ENCODE assay signal across 8 cellular contexts in the genomic region with DNA sequence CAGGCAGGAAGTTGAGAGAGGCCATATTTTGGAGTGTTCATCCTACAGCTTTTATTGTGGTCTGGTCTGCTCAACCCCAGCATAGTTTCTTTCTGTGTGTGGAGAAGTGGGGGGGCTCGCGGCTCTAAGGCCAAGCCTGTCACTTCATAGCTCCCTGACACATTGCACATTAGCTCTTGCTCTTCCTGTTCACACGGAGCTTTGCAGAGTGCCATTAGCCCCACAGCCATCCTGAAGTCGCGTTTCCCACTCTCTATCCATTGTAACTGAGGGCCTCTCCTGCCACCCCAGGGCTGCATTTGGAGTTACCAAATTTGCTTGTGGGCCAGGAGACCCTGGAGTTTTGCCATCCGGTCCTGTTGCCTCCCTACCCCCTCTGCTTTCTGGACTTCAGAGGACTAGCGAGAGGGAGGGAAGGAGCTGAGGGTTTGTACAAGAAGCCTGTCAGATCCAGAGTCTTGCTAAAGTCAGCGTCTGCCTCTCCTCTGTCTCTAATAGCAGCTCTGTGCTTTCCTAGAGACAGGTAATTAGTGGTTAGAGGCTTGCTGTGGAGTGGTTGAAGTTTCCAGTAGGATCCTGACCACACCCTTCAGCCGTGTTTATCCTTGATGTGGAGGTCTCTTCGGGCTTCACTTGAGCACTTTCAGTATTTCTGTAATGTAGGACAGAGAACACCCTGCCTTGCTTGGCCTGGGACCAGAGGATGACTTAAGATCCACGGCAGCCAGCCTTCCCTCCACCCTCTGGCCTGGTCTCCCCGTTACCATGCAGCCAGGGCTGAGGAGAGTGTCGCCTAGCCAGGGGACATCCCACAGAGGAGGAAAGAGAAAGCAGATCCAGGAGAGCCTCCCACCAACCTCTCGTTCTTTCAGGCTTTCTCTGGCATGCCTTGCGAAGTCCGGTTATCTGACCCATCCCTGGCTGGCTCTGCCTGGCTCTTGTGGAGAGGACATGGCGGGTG. TPM values are rescaled to one million over a fixed set of nuclear protein-coding genes. Genes with fewer than 3 reads are reported as not detected.
A peak's percentile ranks its signal among the peaks of the same experiment; 100 is the strongest.
DNase-seq lines count a peak whose midpoint lies in the region; ATAC-seq, FAIRE-seq and TF ChIP-seq lines count a peak whose summit lies in the region.

No MANE protein-coding gene starts in this region.

- H3K4me3 Mint-ChIP-seq in CD4-positive, alpha-beta memory T cell = peak overlapping the region in 7 of 8 donors; percentile 59 to 83 (median 70)
- H3K4me3 Mint-ChIP-seq in IgD-negative memory B cell = peak overlapping the region in 1 of 4 donors; percentile 37
- H3K4me3 Mint-ChIP-seq in endothelial cell (ENCODE audit: unreplicated experiment) = no peak overlapping the region

- POLR2A ChIA-PET in CD4-positive, alpha-beta memory T cell (lab: Charles Lee; ENCODE audit: partially characterized antibody) = interaction anchor here (1.0 to 2.8 kb wide), 3 partner anchors 14 to 49 kb away, joined by 3 to 18 read pairs (median 5); a partner anchor contains a TSS

- FAIRE-seq in small intestine (lab: Jason Lieb, UNC) = no peak

- H3K4me1 Mint-ChIP-seq in CD4-positive, alpha-beta memory T cell = peaks cover 27 to 46% (median 38%) of the 10 kb centered on the region in 4 donors
- peaks cover 5 to 16% (median 12%) of the 10 kb centered on the region in 3 donors for H3K4me1 Mint-ChIP-seq in IgD-negative memory B cell
- H3K4me1 Mint-ChIP-seq in endothelial cell (ENCODE audit: unreplicated experiment) = peaks cover 16% of the 10 kb centered on the region

- TF ChIP-seq CTCF in right atrium auricular region (IDR thresholded peaks at IDR 0.05) (no peak), endothelial cell (IDR thresholded peaks at IDR 0.05; ENCODE audit: unreplicated experiment) (no peak)

- CTCF ChIA-PET in CD4-positive, alpha-beta memory T cell (lab: Charles Lee; ENCODE audit: partially characterized antibody) = interaction anchor here (0.8 to 1.8 kb wide), 5 partner anchors 8 to 167 kb away, joined by 3 to 13 read pairs (median 4); no protein-coding TSS in a partner anchor

- 46 to 79% (median 68%) methylated on average over 15 to 17 of the region's 17 CpGs for WGBS in small intestine, 3 donors

- peak; percentile 34 for ATAC-seq in GM19452 (IDR thresholded peaks at IDR 0.05; ENCODE audit: unreplicated experiment)
- ATAC-seq in activated naive CD4-positive, alpha-beta T cell treated with anti-CD3 and anti-CD28 coated beads, Interleukin-2, amount 50 U/mL, for 72 hours = peak; percentile 77 to 81

- peaks cover 37 to 43% of the 10 kb centered on the region in 2 donors for H3K36me3 Mint-ChIP-seq in CD4-positive, alpha-beta memory T cell
- H3K36me3 Mint-ChIP-seq in IgD-negative memory B cell (peaks cover 21% of the 10 kb centered on the region), endothelial cell (ENCODE audit: low read depth, unreplicated experiment) (peaks cover 7% of the 10 kb centered on the region)
- H3K36me3 Mint-ChIP-seq in activated naive CD4-positive, alpha-beta T cell treated with anti-CD3 and anti-CD28 coated beads, Interleukin-2, amount 50 U/mL, for 72 hours = peaks cover 18 to 30% of the 10 kb centered on the region in 2 donors

- H3K9me3 ChIP-seq in CD4-positive, alpha-beta memory T cell (ENCODE audit: control insufficient read depth in 1 of 2, low read length in 2 of 2) = no peaks in the 10 kb centered on the region
- H3K9me3 ChIP-seq in right atrium auricular region = no peaks in the 10 kb centered on the region
- H3K9me3 ChIP-seq in small intestine (ENCODE audit: control insufficient read depth, low read depth) = no peaks in the 10 kb centered on the region

- DNase-seq in CD4-positive, alpha-beta memory T cell = peak in 1 of 5 donors; percentile 19
- peak in 1 of 2 donors; percentile 15 for DNase-seq in activated naive CD4-positive, alpha-beta T cell treated with anti-CD3 and anti-CD28 coated beads, Interleukin-2, amount 50 U/mL, for 72 hours (ENCODE audit: low spot score in 2 of 2)
- DNase-seq in right atrium auricular region (ENCODE audit: low spot score) (peak; percentile 93), small intestine (no peak), endothelial cell (ENCODE audit: low spot score) (no peak), mesenteric fat pad (ENCODE audit: low spot score) (no peak)

- peak overlapping the region in 1 of 2 donors; percentile 31 for H3K4me3 ChIP-seq in CD4-positive, alpha-beta memory T cell (ENCODE audit: low read length in 2 of 2)
- peak overlapping the region in 1 of 2 donors; percentile 15 for H3K4me3 ChIP-seq in right atrium auricular region
- no peak overlapping the region for H3K4me3 ChIP-seq in small intestine (ENCODE audit: low read depth in 1 of 2, low read length in 2 of 2)

- intact Hi-C loops in CD4-positive, alpha-beta memory T cell (cut with micrococcal nuclease) = no loop called here

- no peaks in the 10 kb centered on the region for H3K27me3 Mint-ChIP-seq in CD4-positive, alpha-beta memory T cell
- H3K27me3 Mint-ChIP-seq in IgD-negative memory B cell = no peaks in the 10 kb centered on the region
- H3K27me3 Mint-ChIP-seq in endothelial cell (ENCODE audit: unreplicated experiment) = no peaks in the 10 kb centered on the region

- peaks cover 0 to 8% (median 0%) of the 10 kb centered on the region in 8 donors for H3K9me3 Mint-ChIP-seq in CD4-positive, alpha-beta memory T cell
- no peaks in the 10 kb centered on the region for H3K9me3 Mint-ChIP-seq in IgD-negative memory B cell
- H3K9me3 Mint-ChIP-seq in activated naive CD4-positive, alpha-beta T cell treated with anti-CD3 and anti-CD28 coated beads, Interleukin-2, amount 50 U/mL, for 72 hours = peaks cover 0 to 3% of the 10 kb centered on the region in 2 donors
- H3K9me3 Mint-ChIP-seq in endothelial cell (ENCODE audit: unreplicated experiment) = no peaks in the 10 kb centered on the region

- H3K27me3 ChIP-seq in CD4-positive, alpha-beta memory T cell (ENCODE audit: insufficient read depth, low read length) = no peaks in the 10 kb centered on the region
- no peaks in the 10 kb centered on the region for H3K27me3 ChIP-seq in right atrium auricular region
- no peaks in the 10 kb centered on the region for H3K27me3 ChIP-seq in small intestine (ENCODE audit: control insufficient read depth in 2 of 2, insufficient read depth in 2 of 2, low read length in 2 of 2)

- peaks cover 26% of the 10 kb centered on the region for H3K4me1 ChIP-seq in CD4-positive, alpha-beta memory T cell (ENCODE audit: insufficient read depth, low read length)
- H3K4me1 ChIP-seq in right atrium auricular region = peaks cover 0 to 41% of the 10 kb centered on the region in 2 donors
- H3K4me1 ChIP-seq in small intestine (ENCODE audit: control insufficient read depth in 2 of 2, insufficient read depth in 1 of 2, low read depth in 1 of 2, low read length in 1 of 2) = peaks cover 0 to 7% of the 10 kb centered on the region in 2 donors

- H3K36me3 ChIP-seq in CD4-positive, alpha-beta memory T cell (ENCODE audit: insufficient read depth, low read length) = no peaks in the 10 kb centered on the region
- H3K36me3 ChIP-seq in right atrium auricular region (no peaks in the 10 kb centered on the region), small intestine (ENCODE audit: control insufficient read depth in 2 of 2, insufficient read depth in 2 of 2, low read length in 2 of 2) (no peaks in the 10 kb centered on the region)

- peak overlapping the region; percentile 48 to 90 (median 83) for H3K27ac Mint-ChIP-seq in CD4-positive, alpha-beta memory T cell
- peak overlapping the region in 2 of 3 donors; percentile 71 to 85 for H3K27ac Mint-ChIP-seq in IgD-negative memory B cell
- H3K27ac Mint-ChIP-seq in activated naive CD4-positive, alpha-beta T cell treated with anti-CD3 and anti-CD28 coated beads, Interleukin-2, amount 50 U/mL, for 72 hours = peak overlapping the region; percentile 77 to 95
- no peak overlapping the region for H3K27ac Mint-ChIP-seq in endothelial cell (ENCODE audit: unreplicated experiment)

- H3K27ac ChIP-seq in CD4-positive, alpha-beta memory T cell (ENCODE audit: low read depth, low read length) = peak overlapping the region; percentile 30
- peak overlapping the region; percentile 77 to 88 for H3K27ac ChIP-seq in right atrium auricular region
- H3K27ac ChIP-seq in small intestine (ENCODE audit: low read depth in 1 of 2, low read length in 1 of 2) = peak overlapping the region; percentile 20 to 86

RNA-seq across cellular contexts. Expression of a gene that starts 14.1 kb away (rescaled TPM):
- 10 to 100 TPM; 20.2 to 21.2 TPM for total RNA-seq in CD4-positive, alpha-beta memory T cell
- polyA plus RNA-seq in CD4-positive, alpha-beta memory T cell = 10 to 100 TPM; 40.3 to 48.0 TPM
- polyA plus RNA-seq in IgD-negative memory B cell (76.9 TPM), small intestine (10 to 100 TPM; 13.6 to 23.3 (median 19.2) TPM)
- total RNA-seq in activated naive CD4-positive, alpha-beta T cell treated with anti-CD3 and anti-CD28 coated beads, Interleukin-2, amount 50 U/mL, for 72 hours = 10 to 100 TPM; 28.1 to 40.2 TPM
- total RNA-seq in right atrium auricular region (10 to 100 TPM; 12.1 to 14.1 TPM), endothelial cell (ENCODE audit: unreplicated experiment) (11.3 TPM), mesenteric fat pad (10.8 TPM)

RNA-seq across cellular contexts. Expression of a gene that starts 35.1 kb away (rescaled TPM):
- 10 to 100 TPM; 25.4 to 27.4 TPM for total RNA-seq in CD4-positive, alpha-beta memory T cell
- polyA plus RNA-seq in CD4-positive, alpha-beta memory T cell = 10 to 100 TPM in 1 of 2 donors, 1 to 10 TPM in 1; 5.9 to 12.8 TPM
- polyA plus RNA-seq in IgD-negative memory B cell = 13.0 TPM
- total RNA-seq in activated naive CD4-positive, alpha-beta T cell treated with anti-CD3 and anti-CD28 coated beads, Interleukin-2, amount 50 U/mL, for 72 hours = 1 to 10 TPM; 2.8 to 7.4 TPM
- 1 to 10 TPM; 6.3 to 7.4 TPM for total RNA-seq in right atrium auricular region
- 10 to 100 TPM in 1 of 3 donors, 1 to 10 TPM in 2; 6.2 to 12.1 (median 8.6) TPM for polyA plus RNA-seq in small intestine
- 12.4 TPM for total RNA-seq in endothelial cell (ENCODE audit: unreplicated experiment)
- total RNA-seq in mesenteric fat pad = 12.5 TPM

RNA-seq across cellular contexts. Expression of a gene that starts 37.5 kb away (rescaled TPM):
- total RNA-seq in CD4-positive, alpha-beta memory T cell = 1 to 10 TPM; 2.6 TPM
- 1 to 10 TPM; 4.6 to 5.9 TPM for polyA plus RNA-seq in CD4-positive, alpha-beta memory T cell
- polyA plus RNA-seq in IgD-negative memory B cell (3.6 TPM), small intestine (10 to 100 TPM in 1 of 3 donors, 1 to 10 TPM in 2; 1.6 to 11.6 (median 2.2) TPM)
- total RNA-seq in activated naive CD4-positive, alpha-beta T cell treated with anti-CD3 and anti-CD28 coated beads, Interleukin-2, amount 50 U/mL, for 72 hours = 10 to 100 TPM in 1 of 2 donors, 1 to 10 TPM in 1; 7.2 to 10.5 TPM
- total RNA-seq in right atrium auricular region (100 to 1,000 TPM in 1 of 2 donors, 10 to 100 TPM in 1; 67.5 to 103 TPM), endothelial cell (ENCODE audit: unreplicated experiment) (25.9 TPM), mesenteric fat pad (65.2 TPM)

RNA-seq across cellular contexts. Expression of a gene that starts 49.0 kb away (rescaled TPM):
- 10 to 100 TPM; 30.5 to 32.5 TPM for total RNA-seq in CD4-positive, alpha-beta memory T cell
- polyA plus RNA-seq in CD4-positive, alpha-beta memory T cell = 10 to 100 TPM; 18.7 to 27.3 TPM
- polyA plus RNA-seq in IgD-negative memory B cell (12.0 TPM), small intestine (10 to 100 TPM; 13.8 to 34.2 (median 21.0) TPM)
- total RNA-seq in activated naive CD4-positive, alpha-beta T cell treated with anti-CD3 and anti-CD28 coated beads, Interleukin-2, amount 50 U/mL, for 72 hours = 10 to 100 TPM; 57.7 to 61.1 TPM
- total RNA-seq in right atrium auricular region (10 to 100 TPM; 19.1 to 26.6 TPM), endothelial cell (ENCODE audit: unreplicated experiment) (35.8 TPM), mesenteric fat pad (22.2 TPM)

RNA-seq across cellular contexts. Expression of a gene that starts 49.3 kb away (rescaled TPM):
- total RNA-seq in CD4-positive, alpha-beta memory T cell = 100 to 1,000 TPM; 171 to 176 TPM
- polyA plus RNA-seq in CD4-positive, alpha-beta memory T cell = 100 to 1,000 TPM; 132 to 146 TPM
- polyA plus RNA-seq in IgD-negative memory B cell = 81.7 TPM
- total RNA-seq in activated naive CD4-positive, alpha-beta T cell treated with anti-CD3 and anti-CD28 coated beads, Interleukin-2, amount 50 U/mL, for 72 hours = 100 to 1,000 TPM; 106 to 159 TPM
- total RNA-seq in right atrium auricular region = 10 to 100 TPM; 70.3 to 91.9 TPM
- 10 to 100 TPM; 20.0 to 48.8 (median 22.8) TPM for polyA plus RNA-seq in small intestine
- 54.8 TPM for total RNA-seq in endothelial cell (ENCODE audit: unreplicated experiment)
- 121 TPM for total RNA-seq in mesenteric fat pad

Comparison
In these comparisons a context has a peak if more than half of its experiments do, and no peak if none do; other contexts are left out.
1. H3K27ac ChIP-seq: peak in every context shown above with its lines; median percentile 82 in right atrium auricular region; 53 in small intestine; 30 in CD4-positive, alpha-beta memory T cell.